Comparison of ENCODE assay signal across 1 cellular context in genomic region chr18:75937306-75937705, GRCh38.
TF ChIP-seq lines count a peak whose summit lies in the region.

No MANE protein-coding gene starts in this region.

TF ChIP-seq in H1, 55 proteins besides CTCF, POLR2A, EP300 and RAD21:
- TF ChIP-seq CREB1 (IDR thresholded peaks at IDR 0.05) (no peak), HDAC6 (IDR thresholded peaks at IDR 0.05; ENCODE audit: low read depth, low read length) (no peak), TCF12 (IDR thresholded peaks at IDR 0.05; ENCODE audit: low read depth, low read length) (no peak), KDM5A (IDR thresholded peaks at IDR 0.05; ENCODE audit: low read length) (no peak)
